1 cellular context compared by ENCODE assay signal in genomic region chr11:17734986-17735822, GRCh38.
TF ChIP-seq lines count a peak whose summit lies in the region.

No MANE protein-coding gene starts in this region.

TF ChIP-seq in HEK293, 187 proteins besides CTCF, POLR2A, EP300 and RAD21 (continued from another document):
- TF ChIP-seq, protein P1, sequence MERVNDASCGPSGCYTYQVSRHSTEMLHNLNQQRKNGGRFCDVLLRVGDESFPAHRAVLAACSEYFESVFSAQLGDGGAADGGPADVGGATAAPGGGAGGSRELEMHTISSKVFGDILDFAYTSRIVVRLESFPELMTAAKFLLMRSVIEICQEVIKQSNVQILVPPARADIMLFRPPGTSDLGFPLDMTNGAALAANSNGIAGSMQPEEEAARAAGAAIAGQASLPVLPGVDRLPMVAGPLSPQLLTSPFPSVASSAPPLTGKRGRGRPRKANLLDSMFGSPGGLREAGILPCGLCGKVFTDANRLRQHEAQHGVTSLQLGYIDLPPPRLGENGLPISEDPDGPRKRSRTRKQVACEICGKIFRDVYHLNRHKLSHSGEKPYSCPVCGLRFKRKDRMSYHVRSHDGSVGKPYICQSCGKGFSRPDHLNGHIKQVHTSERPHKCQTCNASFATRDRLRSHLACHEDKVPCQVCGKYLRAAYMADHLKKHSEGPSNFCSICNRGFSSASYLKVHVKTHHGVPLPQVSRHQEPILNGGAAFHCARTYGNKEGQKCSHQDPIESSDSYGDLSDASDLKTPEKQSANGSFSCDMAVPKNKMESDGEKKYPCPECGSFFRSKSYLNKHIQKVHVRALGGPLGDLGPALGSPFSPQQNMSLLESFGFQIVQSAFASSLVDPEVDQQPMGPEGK (tag by site-specific recombination; IDR thresholded peaks at IDR 0.05), result peak; percentile 63
- TF ChIP-seq ZNF580 (tag by site-specific recombination; IDR thresholded peaks at IDR 0.05) (no peak), ZNF423 (tag by site-specific recombination; IDR thresholded peaks at IDR 0.05) (peak; percentile 69), MZF1 (tag by site-specific recombination; IDR thresholded peaks at IDR 0.05; ENCODE audit: borderline replicate concordance) (no peak), ZNF155 (tag by site-specific recombination; IDR thresholded peaks at IDR 0.05) (no peak), ZNF335 (tag by site-specific recombination; conservative IDR thresholded peaks at IDR 0.05) (peak; percentile 30; the same call in 1 of the 2 replicates), ZNF211 (tag by site-specific recombination; IDR thresholded peaks at IDR 0.05; ENCODE audit: low read depth) (no peak), ZNF660 (tag by site-specific recombination; IDR thresholded peaks at IDR 0.05) (peak; percentile 10; the same call in 1 of the 2 replicates), ZNF549 (tag by site-specific recombination; IDR thresholded peaks at IDR 0.05) (no peak), ZNF600 (tag by site-specific recombination; IDR thresholded peaks at IDR 0.05) (0 out of 2 replicates have a peak, but pooled peaks have one; percentile 25)
